Comparison of ENCODE assay signal across 18 cellular contexts in genomic region chr2:47249931-47250330, GRCh38.
DNase-seq lines count a peak whose midpoint lies in the region; ATAC-seq, FAIRE-seq and TF ChIP-seq lines count a peak whose summit lies in the region.
"Had no signal": no experiment of that assay in that cellular context is flagged by ENCODE, and none has a peak within 500 bp of the region (broad histone marks: within the 10 kb centered on the region; RNA-seq: fewer than 3 reads in every experiment).

No MANE protein-coding gene starts in this region.

- no TSS peak for BruUV-seq in HepG2 (replicated peaks; lab: Mats Ljungman, UMichigan)

- peaks cover 2% of the 10 kb centered on the region for H3K27me3 Mint-ChIP-seq in brain

- CTCF ChIA-PET in HepG2 (lab: Yijun Ruan, JAX; ENCODE audit: low intra/inter-chr PET ratio, low total read pairs) = no interaction called here

- no peaks in the 10 kb centered on the region for H3K36me3 ChIP-seq in HepG2 (replicated peaks in 1 of 2; ENCODE audit: control insufficient read depth in 1 of 2, insufficient read depth in 2 of 2, low read length in 2 of 2)
- H3K36me3 ChIP-seq in right lobe of liver = no peaks in the 10 kb centered on the region
- H3K36me3 ChIP-seq in neuronal stem cell (replicated peaks in 1 of 2; ENCODE audit: control insufficient read depth in 2 of 2, insufficient read depth in 2 of 2, low read length in 2 of 2) = no peaks in the 10 kb centered on the region

- H3K27ac Mint-ChIP-seq in brain = peak overlapping the region in 4 of 5 experiments; percentile 1 to 95 (median 46)
- H3K27ac Mint-ChIP-seq: CD8-positive, alpha-beta T cell; H9 had no signal

- H3K4me3 ChIP-seq in HepG2 (replicated peaks in 1 of 3; ENCODE audit: insufficient read depth in 1 of 3, low read depth in 2 of 3, low read length in 3 of 3) (no peak overlapping the region), right lobe of liver (no peak overlapping the region), neuronal stem cell (ENCODE audit: low read length in 2 of 2) (no peak overlapping the region)
- H3K4me3 ChIP-seq: SK-N-MC had no signal

- H3K9me3 Mint-ChIP-seq in brain = no peaks in the 10 kb centered on the region
- H3K9me3 Mint-ChIP-seq: CD8-positive, alpha-beta T cell; H9 had no signal

- no peak overlapping the region for H3K18ac ChIP-seq in neuronal stem cell (ENCODE audit: low read length)

- TF ChIP-seq POLR2A in HepG2 (IDR thresholded peaks at IDR 0.05; ENCODE audit: insufficient read depth in 1 of 2, low read depth in 2 of 2, low read length in 2 of 2) (no peak), right lobe of liver (IDR thresholded peaks at IDR 0.05) (no peak)

- no peak overlapping the region for H4K91ac ChIP-seq in neuronal stem cell (ENCODE audit: low read depth, low read length, poor library complexity)

- no peak for ATAC-seq in HepG2
- no peak for ATAC-seq in right lobe of liver
- no peak for ATAC-seq in GM19035 (IDR thresholded peaks at IDR 0.05; ENCODE audit: unreplicated experiment)
- ATAC-seq in HG02759 (IDR thresholded peaks at IDR 0.05; ENCODE audit: unreplicated experiment) = no peak
- no peak for ATAC-seq in HG03442 (IDR thresholded peaks at IDR 0.05; ENCODE audit: unreplicated experiment)
- ATAC-seq: CD8-positive, alpha-beta T cell had no signal

- intact Hi-C loops in HepG2 (cut with micrococcal nuclease; ENCODE audit: unreplicated experiment) = no loop called here
- intact Hi-C loops in right lobe of liver (cut with DNase I) = no loop called here

- peak; percentile 34 for FAIRE-seq in HepG2 (lab: Jason Lieb, UNC)
- FAIRE-seq: G401.6 had no signal

- peaks cover 0 to 53% of the 10 kb centered on the region in 2 experiments; a peak in 3 of 5 replicates for H3K27me3 ChIP-seq in HepG2 (ENCODE audit: control insufficient read depth in 1 of 2, insufficient read depth in 2 of 2, low read length in 2 of 2)
- H3K27me3 ChIP-seq in right lobe of liver = no peaks in the 10 kb centered on the region
- H3K27me3 ChIP-seq in neuronal stem cell (ENCODE audit: control insufficient read depth in 3 of 3, insufficient read depth in 3 of 3, low read depth in 1 of 3, low read length in 3 of 3) = no peaks in the 10 kb centered on the region

- no peak overlapping the region for H3K23ac ChIP-seq in neuronal stem cell (ENCODE audit: low read depth, low read length, poor library complexity)

- H2AFZ ChIP-seq in HepG2 (ENCODE audit: low read length) (no peak overlapping the region), neuronal stem cell (ENCODE audit: low read length) (peak overlapping the region; percentile 75)

- DNase-seq in HepG2 (ENCODE audit: low spot score) (no peak), right lobe of liver (no peak), neuronal stem cell (ENCODE audit: low spot score) (no peak), NCI-H2171 treated with DMSO at 0.1 percent for 48 hours (lab: John Stamatoyannopoulos, UW) (no peak)
- DNase-seq: AML-193; C1 segment of cervical spinal cord; CD8-positive, alpha-beta T cell; H9; Kasumi-1; NCI-H1694; NCI-H2171; NCI-H524 treated with DMSO at 0.1 percent for 48 hours had no signal

- H3K9ac ChIP-seq in HepG2 (ENCODE audit: insufficient read depth, low read depth, low read length) (no peak overlapping the region), neuronal stem cell (ENCODE audit: low read depth, low read length, poor library complexity) (no peak overlapping the region)

- peaks cover 8% of the 10 kb centered on the region for H3K36me3 Mint-ChIP-seq in brain
- H3K36me3 Mint-ChIP-seq: CD8-positive, alpha-beta T cell had no signal

- no peak overlapping the region for H3K4ac ChIP-seq in neuronal stem cell (ENCODE audit: low read length)

- H3K9me3 ChIP-seq in HepG2 (ENCODE audit: low read length) = no peaks in the 10 kb centered on the region
- H3K9me3 ChIP-seq in right lobe of liver = no peaks in the 10 kb centered on the region
- no peaks in the 10 kb centered on the region for H3K9me3 ChIP-seq in neuronal stem cell (replicated peaks in 1 of 2; ENCODE audit: control insufficient read depth in 2 of 2, insufficient read depth in 1 of 2, low read depth in 1 of 2, low read length in 2 of 2)

- in situ Hi-C loops in HepG2 (cut with HindIII; ENCODE audit: extremely low pct_ligation_motif_present, low pct_unique_long_range_greater_than_20kb) = no loop called here

- no peak overlapping the region for H2AK5ac ChIP-seq in neuronal stem cell (ENCODE audit: low read depth, low read length)

- H3K4me1 ChIP-seq in HepG2 (ENCODE audit: insufficient read depth, low read length) (peaks cover 21% of the 10 kb centered on the region), right lobe of liver (no peaks in the 10 kb centered on the region), neuronal stem cell (ENCODE audit: control insufficient read depth in 2 of 2, insufficient read depth in 1 of 2, low read depth in 1 of 2, low read length in 2 of 2) (peaks cover 8 to 13% of the 10 kb centered on the region in 2 donors)

- H3K79me2 ChIP-seq in HepG2 (ENCODE audit: insufficient read depth, low read length) = no peaks in the 10 kb centered on the region

- H3K4me3 Mint-ChIP-seq in brain = peak overlapping the region in 1 of 5 experiments; percentile 35
- H3K4me3 Mint-ChIP-seq: CD8-positive, alpha-beta T cell had no signal

- no peak for TF ChIP-seq RAD21 in HepG2 (CRISPR knock-in tag; IDR thresholded peaks at IDR 0.05)

- no peak overlapping the region for H3K14ac ChIP-seq in neuronal stem cell (ENCODE audit: low read length)

- no peak overlapping the region for H2BK5ac ChIP-seq in neuronal stem cell (ENCODE audit: low read length)

- H4K20me1 ChIP-seq in HepG2 (ENCODE audit: insufficient read depth, low read length) = no peaks in the 10 kb centered on the region

- no peak overlapping the region for H3K4me2 ChIP-seq in HepG2 (ENCODE audit: low read depth, low read length)
- H3K4me2 ChIP-seq in neuronal stem cell (ENCODE audit: insufficient read depth, low read length, poor library complexity, severe bottlenecking) = no peak overlapping the region

- H2BK12ac ChIP-seq in neuronal stem cell (ENCODE audit: low read length) = no peak overlapping the region

- no peak for TF ChIP-seq EP300 in HepG2 (IDR thresholded peaks at IDR 0.05; ENCODE audit: low read depth in 2 of 2, low read length in 2 of 2)
- no peak for TF ChIP-seq EP300 in HepG2 (CRISPR knock-in tag; IDR thresholded peaks at IDR 0.05; ENCODE audit: borderline replicate concordance)

- WGBS in HepG2 (ENCODE audit: low lambda C conversion rate) = 70% methylated on average over 6 of the region's 6 CpGs
- WGBS in right lobe of liver (ENCODE audit: insufficient coverage, low coverage, low lambda C conversion rate, missing lambda C conversion rate) = 83% methylated on average over 6 of the region's 6 CpGs
- no CpG with 5 or more reads among the region's 6 CpGs for WGBS in neuronal stem cell (ENCODE audit: extremely low coverage in 2 of 2, insufficient read length in 2 of 2, insufficient replicate concordance in 1 of 2), 2 donors

- H3K4me1 Mint-ChIP-seq in brain = peaks cover 30% of the 10 kb centered on the region

- H2BK120ac ChIP-seq in neuronal stem cell (ENCODE audit: low read depth, low read length) = no peak overlapping the region

- TF ChIP-seq CTCF in HepG2 (CRISPR knock-in tag; IDR thresholded peaks at IDR 0.05) = no peak
- no peak for TF ChIP-seq CTCF in right lobe of liver (IDR thresholded peaks at IDR 0.05)
- TF ChIP-seq CTCF in brain (conservative IDR thresholded peaks at IDR 0.05) = no peak

- no peaks in the 10 kb centered on the region for H3K79me1 ChIP-seq in neuronal stem cell (ENCODE audit: low read depth, low read length)

- POLR2A ChIA-PET in HepG2 (lab: Yijun Ruan, JAX) = no interaction called here

- H3K27ac ChIP-seq in HepG2 (ENCODE audit: extremely low read length, insufficient read depth, low read length) = no peak overlapping the region
- H3K27ac ChIP-seq in right lobe of liver = no peak overlapping the region
- no peak overlapping the region for H3K27ac ChIP-seq in neuronal stem cell (replicated peaks; ENCODE audit: low read length)
- H3K27ac ChIP-seq: SK-N-MC had no signal

- H2BK15ac ChIP-seq in neuronal stem cell (ENCODE audit: low read length) = no peak overlapping the region

- no peak overlapping the region for H4K8ac ChIP-seq in neuronal stem cell (ENCODE audit: low read depth, low read length)

TF ChIP-seq in HepG2, 621 proteins besides CTCF, POLR2A, EP300 and RAD21:
- no peak for TF ChIP-seq ZSCAN21 (CRISPR knock-in tag; IDR thresholded peaks at IDR 0.05; ENCODE audit: borderline replicate concordance)
- no peak for TF ChIP-seq BRF2 (CRISPR knock-in tag; IDR thresholded peaks at IDR 0.05)
- no peak for TF ChIP-seq TRIM24 (CRISPR knock-in tag; IDR thresholded peaks at IDR 0.05)
